ENCODE assay signal across 15 cellular contexts in genomic region chr7:3956949-3957348, GRCh38.
A peak's percentile ranks its signal among the peaks of the same experiment; 100 is the strongest.
DNase-seq lines count a peak whose midpoint lies in the region; ATAC-seq, FAIRE-seq and TF ChIP-seq lines count a peak whose summit lies in the region.
"Had no signal": no experiment of that assay in that cellular context is flagged by ENCODE, and none has a peak within 500 bp of the region (broad histone marks: within the 10 kb centered on the region; RNA-seq: fewer than 3 reads in every experiment).

No MANE protein-coding gene starts in this region.

- intact Hi-C loops in sciatic nerve (cut with DNase I): no loop called here

- ATAC-seq in GM18511 (IDR thresholded peaks at IDR 0.05; ENCODE audit: unreplicated experiment) (peak; percentile 52), GM21360 (IDR thresholded peaks at IDR 0.05; ENCODE audit: unreplicated experiment) (peak; percentile 45), HG02885 (IDR thresholded peaks at IDR 0.05; ENCODE audit: poor library complexity, unreplicated experiment) (peak; percentile 39), HG03460 (IDR thresholded peaks at IDR 0.05; ENCODE audit: unreplicated experiment) (peak; percentile 47), esophagus mucosa (no peak), HG02970 (IDR thresholded peaks at IDR 0.05; ENCODE audit: low FRiP score, unreplicated experiment) (no peak), sciatic nerve (no peak)
- ATAC-seq: left cardiac atrium had no signal

- DNase-seq in GM12891 (ENCODE audit: insufficient read length, low spot score) (no peak), sciatic nerve (ENCODE audit: low spot score) (no peak)
- DNase-seq: activated CD4-positive, CD25-positive, alpha-beta regulatory T cell treated with anti-CD3 and anti-CD28 coated beads, Interleukin-2, amount 50 U/mL, for 72 hours; activated T-cell treated with anti-CD3 and anti-CD28 coated beads, Interleukin-2, amount 50 U/mL, for 24 hours; DMS 273 treated with DMSO at 0.1 percent for 48 hours; left cardiac atrium; NCI-H345; PC-9 had no signal

- FAIRE-seq in GM12891 (lab: Jason Lieb, UNC): no peak
- FAIRE-seq: H54 had no signal

- no peak for TF ChIP-seq POLR2A in GM12891 (IDR thresholded peaks at IDR 0.05; ENCODE audit: low read depth, low read length)

TF ChIP-seq in GM12891, 5 proteins besides CTCF, POLR2A, EP300 and RAD21:
- TF ChIP-seq TAF1 (IDR thresholded peaks at IDR 0.05; ENCODE audit: low read depth, low read length): no peak
- no peak for TF ChIP-seq POLR2AphosphoS5 (IDR thresholded peaks at IDR 0.05; ENCODE audit: low read depth, low read length)
- TF ChIP-seq SPI1 (IDR thresholded peaks at IDR 0.05; ENCODE audit: low read depth, low read length): no peak
- no peak for TF ChIP-seq PAX5 (IDR thresholded peaks at IDR 0.05; ENCODE audit: insufficient read depth, low read length, severe bottlenecking)
TF ChIP-seq in GM12891: peak in this region for 0.

Comparison
In these comparisons a context has a peak if more than half of its experiments do, and no peak if none do; other contexts are left out.
1. ATAC-seq: peak in GM18511 (single experiment), GM21360 (single experiment), HG02885 (single experiment) and HG03460 (single experiment); none in esophagus mucosa (single experiment), HG02970 (single experiment) and sciatic nerve (single experiment).